Comparison of ENCODE assay signal across 1 cellular context in the genomic region with DNA sequence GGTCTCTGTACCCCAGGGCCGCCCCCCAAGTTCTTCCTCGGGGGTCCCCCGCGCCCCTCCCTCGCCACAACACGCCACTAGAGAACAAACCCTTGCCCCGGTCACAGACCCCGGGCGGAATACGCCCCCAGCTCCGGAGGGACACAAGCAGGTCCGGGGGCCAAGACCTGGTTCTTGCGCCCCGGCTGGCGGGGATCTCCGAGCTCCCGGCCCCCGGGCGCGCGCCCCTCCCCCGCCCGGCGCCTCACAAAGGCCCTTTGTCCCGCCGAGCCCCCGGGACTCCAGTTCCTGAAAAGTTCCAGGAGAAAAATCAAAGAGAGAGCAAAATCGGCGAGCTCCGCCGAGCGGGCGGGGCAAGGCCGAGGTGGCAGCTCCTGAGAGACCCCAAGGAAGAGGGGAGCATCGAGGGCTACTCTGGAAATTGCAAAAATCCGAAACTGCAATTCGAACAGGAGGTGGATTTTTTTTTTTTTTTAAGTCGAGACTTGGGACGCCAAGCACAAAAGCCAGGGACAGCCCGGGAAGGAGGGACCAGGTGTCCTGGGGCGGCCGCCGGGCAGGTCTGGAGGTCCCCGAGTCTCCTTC.
TF ChIP-seq lines count a peak whose summit lies in the region.

No MANE protein-coding gene starts in this region.

TF ChIP-seq in GM12878, 131 proteins besides CTCF, POLR2A, EP300 and RAD21 (continued from another document):
- TF ChIP-seq, protein P1, sequence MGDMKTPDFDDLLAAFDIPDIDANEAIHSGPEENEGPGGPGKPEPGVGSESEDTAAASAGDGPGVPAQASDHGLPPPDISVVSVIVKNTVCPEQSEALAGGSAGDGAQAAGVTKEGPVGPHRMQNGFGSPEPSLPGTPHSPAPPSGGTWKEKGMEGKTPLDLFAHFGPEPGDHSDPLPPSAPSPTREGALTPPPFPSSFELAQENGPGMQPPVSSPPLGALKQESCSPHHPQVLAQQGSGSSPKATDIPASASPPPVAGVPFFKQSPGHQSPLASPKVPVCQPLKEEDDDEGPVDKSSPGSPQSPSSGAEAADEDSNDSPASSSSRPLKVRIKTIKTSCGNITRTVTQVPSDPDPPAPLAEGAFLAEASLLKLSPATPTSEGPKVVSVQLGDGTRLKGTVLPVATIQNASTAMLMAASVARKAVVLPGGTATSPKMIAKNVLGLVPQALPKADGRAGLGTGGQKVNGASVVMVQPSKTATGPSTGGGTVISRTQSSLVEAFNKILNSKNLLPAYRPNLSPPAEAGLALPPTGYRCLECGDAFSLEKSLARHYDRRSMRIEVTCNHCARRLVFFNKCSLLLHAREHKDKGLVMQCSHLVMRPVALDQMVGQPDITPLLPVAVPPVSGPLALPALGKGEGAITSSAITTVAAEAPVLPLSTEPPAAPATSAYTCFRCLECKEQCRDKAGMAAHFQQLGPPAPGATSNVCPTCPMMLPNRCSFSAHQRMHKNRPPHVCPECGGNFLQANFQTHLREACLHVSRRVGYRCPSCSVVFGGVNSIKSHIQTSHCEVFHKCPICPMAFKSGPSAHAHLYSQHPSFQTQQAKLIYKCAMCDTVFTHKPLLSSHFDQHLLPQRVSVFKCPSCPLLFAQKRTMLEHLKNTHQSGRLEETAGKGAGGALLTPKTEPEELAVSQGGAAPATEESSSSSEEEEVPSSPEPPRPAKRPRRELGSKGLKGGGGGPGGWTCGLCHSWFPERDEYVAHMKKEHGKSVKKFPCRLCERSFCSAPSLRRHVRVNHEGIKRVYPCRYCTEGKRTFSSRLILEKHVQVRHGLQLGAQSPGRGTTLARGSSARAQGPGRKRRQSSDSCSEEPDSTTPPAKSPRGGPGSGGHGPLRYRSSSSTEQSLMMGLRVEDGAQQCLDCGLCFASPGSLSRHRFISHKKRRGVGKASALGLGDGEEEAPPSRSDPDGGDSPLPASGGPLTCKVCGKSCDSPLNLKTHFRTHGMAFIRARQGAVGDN (IDR thresholded peaks at IDR 0.05): no peak
- TF ChIP-seq RBBP5 (conservative IDR thresholded peaks at IDR 0.05) (no peak), TCF12 (IDR thresholded peaks at IDR 0.05; ENCODE audit: low read depth, low read length) (no peak), DPF2 (IDR thresholded peaks at IDR 0.05) (no peak), CHD4 (IDR thresholded peaks at IDR 0.05) (no peak)
- TF ChIP-seq, protein P2, sequence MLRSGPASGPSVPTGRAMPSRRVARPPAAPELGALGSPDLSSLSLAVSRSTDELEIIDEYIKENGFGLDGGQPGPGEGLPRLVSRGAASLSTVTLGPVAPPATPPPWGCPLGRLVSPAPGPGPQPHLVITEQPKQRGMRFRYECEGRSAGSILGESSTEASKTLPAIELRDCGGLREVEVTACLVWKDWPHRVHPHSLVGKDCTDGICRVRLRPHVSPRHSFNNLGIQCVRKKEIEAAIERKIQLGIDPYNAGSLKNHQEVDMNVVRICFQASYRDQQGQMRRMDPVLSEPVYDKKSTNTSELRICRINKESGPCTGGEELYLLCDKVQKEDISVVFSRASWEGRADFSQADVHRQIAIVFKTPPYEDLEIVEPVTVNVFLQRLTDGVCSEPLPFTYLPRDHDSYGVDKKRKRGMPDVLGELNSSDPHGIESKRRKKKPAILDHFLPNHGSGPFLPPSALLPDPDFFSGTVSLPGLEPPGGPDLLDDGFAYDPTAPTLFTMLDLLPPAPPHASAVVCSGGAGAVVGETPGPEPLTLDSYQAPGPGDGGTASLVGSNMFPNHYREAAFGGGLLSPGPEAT (IDR thresholded peaks at IDR 0.05; ENCODE audit: low read depth): no peak
- TF ChIP-seq, protein P3, sequence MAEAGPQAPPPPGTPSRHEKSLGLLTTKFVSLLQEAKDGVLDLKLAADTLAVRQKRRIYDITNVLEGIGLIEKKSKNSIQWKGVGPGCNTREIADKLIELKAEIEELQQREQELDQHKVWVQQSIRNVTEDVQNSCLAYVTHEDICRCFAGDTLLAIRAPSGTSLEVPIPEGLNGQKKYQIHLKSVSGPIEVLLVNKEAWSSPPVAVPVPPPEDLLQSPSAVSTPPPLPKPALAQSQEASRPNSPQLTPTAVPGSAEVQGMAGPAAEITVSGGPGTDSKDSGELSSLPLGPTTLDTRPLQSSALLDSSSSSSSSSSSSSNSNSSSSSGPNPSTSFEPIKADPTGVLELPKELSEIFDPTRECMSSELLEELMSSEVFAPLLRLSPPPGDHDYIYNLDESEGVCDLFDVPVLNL (IDR thresholded peaks at IDR 0.05; ENCODE audit: low read depth, low read length): no peak
- TF ChIP-seq, protein P4, sequence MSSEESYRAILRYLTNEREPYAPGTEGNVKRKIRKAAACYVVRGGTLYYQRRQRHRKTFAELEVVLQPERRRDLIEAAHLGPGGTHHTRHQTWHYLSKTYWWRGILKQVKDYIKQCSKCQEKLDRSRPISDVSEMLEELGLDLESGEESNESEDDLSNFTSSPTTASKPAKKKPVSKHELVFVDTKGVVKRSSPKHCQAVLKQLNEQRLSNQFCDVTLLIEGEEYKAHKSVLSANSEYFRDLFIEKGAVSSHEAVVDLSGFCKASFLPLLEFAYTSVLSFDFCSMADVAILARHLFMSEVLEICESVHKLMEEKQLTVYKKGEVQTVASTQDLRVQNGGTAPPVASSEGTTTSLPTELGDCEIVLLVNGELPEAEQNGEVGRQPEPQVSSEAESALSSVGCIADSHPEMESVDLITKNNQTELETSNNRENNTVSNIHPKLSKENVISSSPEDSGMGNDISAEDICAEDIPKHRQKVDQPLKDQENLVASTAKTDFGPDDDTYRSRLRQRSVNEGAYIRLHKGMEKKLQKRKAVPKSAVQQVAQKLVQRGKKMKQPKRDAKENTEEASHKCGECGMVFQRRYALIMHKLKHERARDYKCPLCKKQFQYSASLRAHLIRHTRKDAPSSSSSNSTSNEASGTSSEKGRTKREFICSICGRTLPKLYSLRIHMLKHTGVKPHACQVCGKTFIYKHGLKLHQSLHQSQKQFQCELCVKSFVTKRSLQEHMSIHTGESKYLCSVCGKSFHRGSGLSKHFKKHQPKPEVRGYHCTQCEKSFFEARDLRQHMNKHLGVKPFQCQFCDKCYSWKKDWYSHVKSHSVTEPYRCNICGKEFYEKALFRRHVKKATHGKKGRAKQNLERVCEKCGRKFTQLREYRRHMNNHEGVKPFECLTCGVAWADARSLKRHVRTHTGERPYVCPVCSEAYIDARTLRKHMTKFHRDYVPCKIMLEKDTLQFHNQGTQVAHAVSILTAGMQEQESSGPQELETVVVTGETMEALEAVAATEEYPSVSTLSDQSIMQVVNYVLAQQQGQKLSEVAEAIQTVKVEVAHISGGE (CRISPR knock-in tag; IDR thresholded peaks at IDR 0.05): no peak
- TF ChIP-seq, protein P5, sequence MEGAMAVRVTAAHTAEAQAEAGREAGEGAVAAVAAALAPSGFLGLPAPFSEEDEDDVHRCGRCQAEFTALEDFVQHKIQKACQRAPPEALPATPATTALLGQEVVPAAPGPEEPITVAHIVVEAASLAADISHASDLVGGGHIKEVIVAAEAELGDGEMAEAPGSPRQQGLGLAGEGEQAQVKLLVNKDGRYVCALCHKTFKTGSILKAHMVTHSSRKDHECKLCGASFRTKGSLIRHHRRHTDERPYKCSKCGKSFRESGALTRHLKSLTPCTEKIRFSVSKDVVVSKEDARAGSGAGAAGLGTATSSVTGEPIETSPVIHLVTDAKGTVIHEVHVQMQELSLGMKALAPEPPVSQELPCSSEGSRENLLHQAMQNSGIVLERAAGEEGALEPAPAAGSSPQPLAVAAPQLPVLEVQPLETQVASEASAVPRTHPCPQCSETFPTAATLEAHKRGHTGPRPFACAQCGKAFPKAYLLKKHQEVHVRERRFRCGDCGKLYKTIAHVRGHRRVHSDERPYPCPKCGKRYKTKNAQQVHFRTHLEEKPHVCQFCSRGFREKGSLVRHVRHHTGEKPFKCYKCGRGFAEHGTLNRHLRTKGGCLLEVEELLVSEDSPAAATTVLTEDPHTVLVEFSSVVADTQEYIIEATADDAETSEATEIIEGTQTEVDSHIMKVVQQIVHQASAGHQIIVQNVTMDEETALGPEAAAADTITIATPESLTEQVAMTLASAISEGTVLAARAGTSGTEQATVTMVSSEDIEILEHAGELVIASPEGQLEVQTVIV (IDR thresholded peaks at IDR 0.05; ENCODE audit: borderline replicate concordance, partially characterized antibody): no peak
